In genomic region chr14:50666772-50667490, GRCh38 we compare ENCODE assay signal across 8 cellular contexts. TPM values are rescaled to one million over a fixed set of nuclear protein-coding genes. Genes with fewer than 3 reads are reported as not detected.
DNase-seq lines count a peak whose midpoint lies in the region; ATAC-seq and TF ChIP-seq lines count a peak whose summit lies in the region.

No MANE protein-coding gene starts in this region.

- no peak for TF ChIP-seq CTCF in BJ (IDR thresholded peaks at IDR 0.05; ENCODE audit: insufficient read depth, low read depth, low read length)
- TF ChIP-seq CTCF in Peyer's patch (IDR thresholded peaks at IDR 0.05), result no peak
- TF ChIP-seq CTCF in brain microvascular endothelial cell (IDR thresholded peaks at IDR 0.05; ENCODE audit: low read depth, low read length, missing control alignments), result no peak

- H3K9me3 ChIP-seq in Peyer's patch, result no peaks in the 10 kb centered on the region

- H3K4me3 ChIP-seq in BJ (ENCODE audit: low read depth, low read length), result peak overlapping the region; percentile 90
- peak overlapping the region; percentile 69 to 86 (median 76) for H3K4me3 ChIP-seq in Peyer's patch
- peak overlapping the region; percentile 77 for H3K4me3 ChIP-seq in brain microvascular endothelial cell (ENCODE audit: low read depth, low read length)

- CTCF ChIA-PET in BJ (lab: Yijun Ruan, JAX), result interaction anchor here (0.6 to 1.8 kb wide), 4 partner anchors 47 to 1019 kb away, joined by 3 to 6 read pairs (median 4); no protein-coding TSS in a partner anchor

- H3K27ac ChIP-seq in Peyer's patch (peak overlapping the region; percentile 91 to 95 (median 92)), brain microvascular endothelial cell (peak overlapping the region; percentile 90)

- ATAC-seq in GM21723 (IDR thresholded peaks at IDR 0.05; ENCODE audit: unreplicated experiment), result peak; percentile 23
- ATAC-seq in HG02981 (IDR thresholded peaks at IDR 0.05; ENCODE audit: unreplicated experiment), result no peak

- H3K27me3 ChIP-seq in BJ (ENCODE audit: control insufficient read depth, insufficient read depth, low read length) (no peaks in the 10 kb centered on the region), Peyer's patch (no peaks in the 10 kb centered on the region), brain microvascular endothelial cell (replicated peaks) (no peaks in the 10 kb centered on the region)

- POLR2A ChIA-PET in BJ (lab: Charles Lee), result no interaction called here

- no peak for TF ChIP-seq POLR2A in Peyer's patch (IDR thresholded peaks at IDR 0.05)

- in situ Hi-C loops in brain microvascular endothelial cell (cut with HindIII; ENCODE audit: low pct_ligation_motif_present, low sequenced_read_pairs), result no loop called here

- H3K36me3 ChIP-seq in BJ (ENCODE audit: control insufficient read depth, insufficient read depth, low read length) (no peaks in the 10 kb centered on the region), Peyer's patch (peaks cover 0 to 5% (median 0%) of the 10 kb centered on the region in 3 donors), brain microvascular endothelial cell (replicated peaks) (peaks cover 2% of the 10 kb centered on the region)

- DNase-seq in BJ (ENCODE audit: low read depth) (no peak), Peyer's patch (peak in 2 of 3 donors; percentile 56 to 74), brain microvascular endothelial cell (peak; percentile 58), iris pigment epithelial cell (ENCODE audit: low read depth) (peak; percentile 81), mesenteric fat pad (ENCODE audit: low spot score) (no peak)
- peak; percentile 25 for DNase-seq in stimulated activated CD4-positive, alpha-beta T cell treated with anti-CD3 and anti-CD28 coated beads, Interleukin-4, amount 100 ng/mL, for 24 hours

- peaks cover 0 to 5% (median 0%) of the 10 kb centered on the region in 4 donors for H3K4me1 ChIP-seq in Peyer's patch

RNA-seq across cellular contexts. Expression of gene SAV1, which starts 1.2 kb away (rescaled TPM):
- polyA plus RNA-seq in BJ (2011; rRNA removed), result 10.4 and 19.5 TPM in 2 replicates
- polyA minus RNA-seq in BJ (2011; rRNA and poly(A)+ RNA removed), result 10.4 and 11.2 TPM in 2 replicates
- total RNA-seq in Peyer's patch (10 to 100 TPM; 16.6 to 23.9 (median 17.8) TPM), mesenteric fat pad (47.0 TPM)

Comparison
In these comparisons a context has a peak if more than half of its experiments do, and no peak if none do; other contexts are left out.
1. DNase-seq: peak in Peyer's patch (2 of 3), brain microvascular endothelial cell (single experiment), iris pigment epithelial cell (single experiment) and stimulated activated CD4-positive, alpha-beta T cell treated with anti-CD3 and anti-CD28 coated beads, Interleukin-4, amount 100 ng/mL, for 24 hours (single experiment); none in BJ (single experiment) and mesenteric fat pad (single experiment).
2. Peak in every context shown above with its lines, with median percentiles within 50 percentile points of each other: H3K4me3 ChIP-seq.